9 cellular contexts compared by ENCODE assay signal in genomic region chr10:17787087-17787942, GRCh38. TPM values are rescaled to one million over a fixed set of nuclear protein-coding genes. Genes with fewer than 3 reads are reported as not detected.
DNase-seq lines count a peak whose midpoint lies in the region; ATAC-seq, FAIRE-seq and TF ChIP-seq lines count a peak whose summit lies in the region.
"Had no signal": no experiment of that assay in that cellular context is flagged by ENCODE, and none has a peak within 500 bp of the region (broad histone marks: within the 10 kb centered on the region; RNA-seq: fewer than 3 reads in every experiment).

No MANE protein-coding gene starts in this region.

- ATAC-seq in upper lobe of left lung (ENCODE audit: low FRiP score in 2 of 2) (peak; percentile 71 to 79), GM21526 (IDR thresholded peaks at IDR 0.05; ENCODE audit: low FRiP score, unreplicated experiment) (no peak)

- TF ChIP-seq EP300 in upper lobe of left lung (IDR thresholded peaks at IDR 0.05): no peak
- no peak for TF ChIP-seq EP300 in sigmoid colon (IDR thresholded peaks at IDR 0.05)

- H3K9me3 ChIP-seq in iPS-20b (ENCODE audit: insufficient read depth, low read depth, low read length): no peaks in the 10 kb centered on the region
- no peaks in the 10 kb centered on the region for H3K9me3 ChIP-seq in upper lobe of left lung
- no peaks in the 10 kb centered on the region for H3K9me3 ChIP-seq in sigmoid colon
- H3K9me3 ChIP-seq: vagina had no signal

- intact Hi-C loops in sigmoid colon (cut with DNase I): no loop called here

- H3K9ac ChIP-seq in iPS-20b (ENCODE audit: low read depth, low read length): peak overlapping the region; percentile 27; the same call in 1 of the 2 replicates

- no peaks in the 10 kb centered on the region for H3K4me1 ChIP-seq in iPS-20b (ENCODE audit: insufficient read depth, low read length)
- peaks cover 0 to 20% (median 3%) of the 10 kb centered on the region in 4 donors for H3K4me1 ChIP-seq in upper lobe of left lung
- peaks cover 0 to 20% (median 15%) of the 10 kb centered on the region in 4 donors for H3K4me1 ChIP-seq in sigmoid colon
- H3K4me1 ChIP-seq: vagina had no signal

- H3K27ac ChIP-seq in iPS-20b (ENCODE audit: low read length): no peak overlapping the region
- peak overlapping the region in 1 of 4 donors; percentile 26 for H3K27ac ChIP-seq in upper lobe of left lung
- peak overlapping the region in 1 of 4 donors; percentile 35 for H3K27ac ChIP-seq in sigmoid colon
- H3K27ac ChIP-seq: vagina had no signal

- TF ChIP-seq POLR2A in upper lobe of left lung (IDR thresholded peaks at IDR 0.05) (no peak), sigmoid colon (IDR thresholded peaks at IDR 0.05) (no peak)

- in situ Hi-C loops in astrocyte of the spinal cord (cut with HindIII; ENCODE audit: low sequenced_read_pairs): no loop called here

- FAIRE-seq in frontal cortex (lab: Jason Lieb, UNC): no peak

- DNase-seq in NCI-H82 (lab: John Stamatoyannopoulos, UW) (peak; percentile 14), NCI-H82 treated with DMSO at 0.1 percent for 48 hours (lab: John Stamatoyannopoulos, UW; ENCODE audit: unreplicated experiment) (no peak), astrocyte of the spinal cord (ENCODE audit: low read depth, low spot score) (peak; percentile 96), upper lobe of left lung (peak; percentile 10 to 26), frontal cortex (ENCODE audit: low spot score in 2 of 2) (no peak), sigmoid colon (no peak)

- H3K36me3 ChIP-seq in iPS-20b (ENCODE audit: insufficient read depth, low read depth, low read length) (no peaks in the 10 kb centered on the region), upper lobe of left lung (no peaks in the 10 kb centered on the region), sigmoid colon (no peaks in the 10 kb centered on the region)
- H3K36me3 ChIP-seq: vagina had no signal

- H3K27me3 ChIP-seq in iPS-20b (ENCODE audit: insufficient read depth, low read length): no peaks in the 10 kb centered on the region
- no peaks in the 10 kb centered on the region for H3K27me3 ChIP-seq in upper lobe of left lung
- no peaks in the 10 kb centered on the region for H3K27me3 ChIP-seq in sigmoid colon
- H3K27me3 ChIP-seq: vagina had no signal

- TF ChIP-seq CTCF in astrocyte of the spinal cord (IDR thresholded peaks at IDR 0.05; ENCODE audit: low read depth, low read length): no peak
- TF ChIP-seq CTCF in upper lobe of left lung (IDR thresholded peaks at IDR 0.05): no peak
- no peak for TF ChIP-seq CTCF in sigmoid colon (IDR thresholded peaks at IDR 0.05)

- 77 to 89% methylated on average over 10 to 13 of the region's 13 CpGs for WGBS in upper lobe of left lung, 2 donors
- WGBS in sigmoid colon, 2 donors: 89 to 93% methylated on average over 13 of the region's 13 CpGs

- H3K4me3 ChIP-seq in astrocyte of the spinal cord (ENCODE audit: low read depth, low read length) (no peak overlapping the region), iPS-20b (ENCODE audit: low read length) (no peak overlapping the region), upper lobe of left lung (no peak overlapping the region), sigmoid colon (no peak overlapping the region)
- H3K4me3 ChIP-seq: vagina had no signal

RNA-seq across cellular contexts. Expression of gene MRC1, which starts 21.8 kb away (rescaled TPM):
- total RNA-seq in upper lobe of left lung (100 to 1,000 TPM in 3 of 6 donors, 10 to 100 TPM in 3; 77.4 to 493 (median 121) TPM), frontal cortex (3.7 TPM), sigmoid colon (10 to 100 TPM; 18.8 to 71.7 (median 44.4) TPM)
- polyA plus RNA-seq in sigmoid colon: 10 to 100 TPM in 1 of 3 donors, 1 to 10 TPM in 2; 5.4 to 28.0 (median 8.8) TPM

RNA-seq across cellular contexts. Expression of gene TMEM236, which starts 35.3 kb away (rescaled TPM):
- 1 to 10 TPM in 5 of 6 donors, under 1 TPM in 1; 0.55 to 4.6 (median 1.6) TPM for total RNA-seq in upper lobe of left lung
- under 0.01 TPM for total RNA-seq in frontal cortex
- 1 to 10 TPM in 2 of 4 donors, under 1 TPM in 2; 0.28 to 1.8 (median 1.00) TPM for total RNA-seq in sigmoid colon
- 10 to 100 TPM in 1 of 3 donors, 1 to 10 TPM in 2; 2.4 to 10.5 (median 4.9) TPM for polyA plus RNA-seq in sigmoid colon
- total RNA-seq: vagina had no signal

Comparison
In these comparisons a context has a peak if more than half of its experiments do, and no peak if none do; other contexts are left out.
1. DNase-seq: peak in NCI-H82 (single experiment), astrocyte of the spinal cord (single experiment) and upper lobe of left lung (2 of 2); none in NCI-H82 treated with DMSO at 0.1 percent for 48 hours (single experiment), frontal cortex (0 of 2) and sigmoid colon (single experiment).